In genomic region chr7:132596588-132596987, GRCh38 we compare ENCODE assay signal across 27 cellular contexts.
"Had no signal": no experiment of that assay in that cellular context is flagged by ENCODE, and none has a peak within 500 bp of the region (broad histone marks: within the 10 kb centered on the region; RNA-seq: fewer than 3 reads in every experiment).

No MANE protein-coding gene starts in this region.

- H3K27me3 ChIP-seq: testis, thyroid gland, upper lobe of left lung, upper lobe of right lung, uterus, vagina had no signal

- H3K9me3 ChIP-seq: stomach, suprapubic skin, testis, thoracic aorta, thyroid gland, tibial artery, tibial nerve, transverse colon, upper lobe of left lung, upper lobe of right lung, uterus, vagina had no signal

- H3K27ac ChIP-seq: stomach, suprapubic skin, testis, thoracic aorta, thyroid gland, tibial artery, tibial nerve, transverse colon, upper lobe of left lung, upper lobe of right lung, uterus, vagina had no signal

- ATAC-seq: stimulated activated effector memory CD8-positive, alpha-beta T cell treated with anti-CD3 and anti-CD28 coated beads, Interleukin-12 subunit alpha, Interleukin-12 subunit beta, amount 100 ng/mL, for 72 hours; stimulated activated memory B cell treated with anti-CD40 and anti-IgM and Interleukin-4, amounts not matched to agents 10 μg/mL and 1 μg/mL and 100 μg/mL, for 72 hours; stimulated activated naive B cell treated with anti-CD40 and anti-IgM and Interleukin-4, amounts not matched to agents 10 μg/mL and 1 μg/mL and 100 μg/mL, for 72 hours; stimulated activated naive CD8-positive, alpha-beta T cell treated with anti-CD3 and anti-CD28 coated beads, Interleukin-15, amount 100 ng/mL, for 72 hours; stimulated activated naive CD8-positive, alpha-beta T cell treated with anti-CD3 and anti-CD28 coated beads, Interleukin-15, Interleukin-2, amounts not matched to agents 100 U/mL and 50 U/mL, for 24 hours; upper lobe of right lung had no signal

- H3K36me3 ChIP-seq: stomach, suprapubic skin, thoracic aorta, thyroid gland, tibial artery, tibial nerve, transverse colon, upper lobe of left lung, upper lobe of right lung, uterus, vagina had no signal

- H3K4me1 ChIP-seq: stomach, suprapubic skin, testis, thyroid gland, tibial artery, tibial nerve, transverse colon, upper lobe of left lung, upper lobe of right lung, uterus, vagina had no signal

- H3K4me3 ChIP-seq: stomach, suprapubic skin, testis, thoracic aorta, thyroid gland, tibial artery, tibial nerve, transverse colon, upper lobe of left lung, upper lobe of right lung, uterus, vagina had no signal

- FAIRE-seq: urothelium cell line had no signal

- DNase-seq: stimulated activated CD4-positive, alpha-beta T cell treated with anti-CD3 and anti-CD28 coated beads, Interleukin-2, amount 100 ng/mL, for 48 hours; stimulated activated CD4-positive, alpha-beta T cell treated with anti-CD3 and anti-CD28 coated beads, Interleukin-4, amount 100 ng/mL, for 1 hour; stimulated activated CD4-positive, alpha-beta T cell treated with anti-CD3 and anti-CD28 coated beads, Interleukin-4, amount 100 ng/mL, for 24 hours; stimulated activated CD4-positive, alpha-beta T cell treated with anti-CD3 and anti-CD28 coated beads, Interleukin-4, amount 100 ng/mL, for 4 hours; stimulated activated CD8-positive, alpha-beta memory T cell treated with anti-CD3 and anti-CD28 coated beads, Interleukin-4, amount 100 ng/mL, for 48 hours; stimulated activated naive B cell treated with anti-CD40 and anti-IgM and Interleukin-4, amounts not matched to agents 10 μg/mL and 1 μg/mL and 100 μg/mL, for 72 hours; stimulated activated naive CD4-positive, alpha-beta T cell; stimulated activated naive CD4-positive, alpha-beta T cell treated with Interleukin-2 at 50 U/mL for 16 hours; stimulated activated naive CD8-positive, alpha-beta T cell treated with anti-CD3 and anti-CD28 coated beads, Interleukin-15, amount 100 ng/mL, for 72 hours; stimulated activated naive CD8-positive, alpha-beta T cell treated with anti-CD3 and anti-CD28 coated beads, Interleukin-15, Interleukin-2, amounts not matched to agents 100 U/mL and 50 U/mL, for 24 hours; stomach; substantia nigra; testis; thyroid gland; tibial artery; transverse colon; trophoblast cell; upper lobe of left lung; upper lobe of right lung; uterus had no signal
